ENCODE assay signal across 16 cellular contexts in the genomic region with DNA sequence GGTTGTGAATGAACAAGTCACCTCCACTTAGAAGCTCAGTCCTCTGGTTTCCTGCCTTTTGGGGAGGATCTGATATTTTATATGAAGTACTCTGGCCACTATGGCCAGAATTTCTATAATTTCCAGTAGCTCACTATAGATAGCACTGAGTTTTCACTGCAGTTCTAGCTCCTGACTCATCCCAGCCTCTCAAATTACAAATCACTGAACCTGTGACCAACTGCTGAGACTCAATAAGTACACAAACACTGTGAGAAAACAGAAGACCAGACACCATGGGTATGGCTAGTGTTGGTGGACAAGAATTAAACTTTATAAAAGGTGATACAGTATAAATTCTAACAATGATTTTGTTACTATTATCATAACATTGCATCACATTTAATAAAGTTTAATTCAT. TPM values are rescaled to one million over a fixed set of nuclear protein-coding genes. Genes with fewer than 3 reads are reported as not detected.
DNase-seq lines count a peak whose midpoint lies in the region; ATAC-seq, FAIRE-seq and TF ChIP-seq lines count a peak whose summit lies in the region.
"Had no signal": no experiment of that assay in that cellular context is flagged by ENCODE, and none has a peak within 500 bp of the region (broad histone marks: within the 10 kb centered on the region; RNA-seq: fewer than 3 reads in every experiment).

No MANE protein-coding gene starts in this region.

- ATAC-seq in HepG2 (peak; percentile 62; the same call in 2 of the 3 replicates), right lobe of liver (no peak), esophagus mucosa (no peak), GM19395 (IDR thresholded peaks at IDR 0.05; ENCODE audit: unreplicated experiment) (no peak)
- ATAC-seq: activated CD4-positive, alpha-beta T cell treated with anti-CD3 and anti-CD28 coated beads for 36 hours had no signal

- H3K36me3 ChIP-seq in HepG2 (replicated peaks in 1 of 2; ENCODE audit: control insufficient read depth in 1 of 2, insufficient read depth in 2 of 2, low read length in 2 of 2) (no peaks in the 10 kb centered on the region; a peak in 1 of 5 replicates), right lobe of liver (no peaks in the 10 kb centered on the region), Karpas-422 (ENCODE audit: insufficient read depth, low read length) (peaks cover 8% of the 10 kb centered on the region)
- H3K36me3 ChIP-seq: SJSA1 had no signal

- intact Hi-C loops in HepG2 (cut with micrococcal nuclease; ENCODE audit: unreplicated experiment), result no loop called here
- intact Hi-C loops in right lobe of liver (cut with DNase I), result no loop called here

- no TSS peak for BruUV-seq in HepG2 (replicated peaks; lab: Mats Ljungman, UMichigan)

- no peaks in the 10 kb centered on the region for H3K9me2 ChIP-seq in Karpas-422 (replicated peaks; ENCODE audit: insufficient read depth, low read length)

- no peak for FAIRE-seq in HepG2 (lab: Jason Lieb, UNC)

- no peaks in the 10 kb centered on the region for H3K9me3 ChIP-seq in HepG2 (ENCODE audit: low read length)
- H3K9me3 ChIP-seq in right lobe of liver, result no peaks in the 10 kb centered on the region
- H3K9me3 ChIP-seq in Karpas-422 (ENCODE audit: low read length), result no peaks in the 10 kb centered on the region
- H3K9me3 ChIP-seq: SJSA1 had no signal

- H3K27me3 ChIP-seq in HepG2 (ENCODE audit: control insufficient read depth in 1 of 2, insufficient read depth in 2 of 2, low read length in 2 of 2), result no peaks in the 10 kb centered on the region
- no peaks in the 10 kb centered on the region for H3K27me3 ChIP-seq in right lobe of liver
- H3K27me3 ChIP-seq in Karpas-422 (ENCODE audit: low read length), result no peaks in the 10 kb centered on the region
- H3K27me3 ChIP-seq: SJSA1 had no signal

- TF ChIP-seq EP300 in HepG2 (IDR thresholded peaks at IDR 0.05; ENCODE audit: low read depth in 2 of 2, low read length in 2 of 2) (no peak), HepG2 (CRISPR knock-in tag; IDR thresholded peaks at IDR 0.05; ENCODE audit: borderline replicate concordance) (no peak)

- H3K79me2 ChIP-seq in HepG2 (ENCODE audit: insufficient read depth, low read length) (no peaks in the 10 kb centered on the region), Karpas-422 (ENCODE audit: low read length) (no peaks in the 10 kb centered on the region)

- no peak for TF ChIP-seq CTCF in HepG2 (CRISPR knock-in tag; IDR thresholded peaks at IDR 0.05)
- TF ChIP-seq CTCF in right lobe of liver (IDR thresholded peaks at IDR 0.05), result no peak

- H3K4me1 ChIP-seq in HepG2 (ENCODE audit: insufficient read depth, low read length) (peaks cover 12% of the 10 kb centered on the region; the same call in 1 of the 2 replicates), right lobe of liver (no peaks in the 10 kb centered on the region), Karpas-422 (ENCODE audit: low read length) (peaks cover 4% of the 10 kb centered on the region)

- H3K4me2 ChIP-seq in HepG2 (ENCODE audit: low read depth, low read length) (no peak overlapping the region), Karpas-422 (ENCODE audit: low read depth, low read length, poor library complexity, severe bottlenecking) (no peak overlapping the region)

- H4K20me1 ChIP-seq in HepG2 (ENCODE audit: insufficient read depth, low read length) (no peaks in the 10 kb centered on the region), Karpas-422 (ENCODE audit: insufficient read depth, low read depth, low read length) (no peaks in the 10 kb centered on the region)

- POLR2A ChIA-PET in HepG2 (lab: Yijun Ruan, JAX), result no interaction called here

- in situ Hi-C loops in HepG2 (cut with HindIII; ENCODE audit: extremely low pct_ligation_motif_present, low pct_unique_long_range_greater_than_20kb), result no loop called here

- TF ChIP-seq POLR2A in HepG2 (IDR thresholded peaks at IDR 0.05; ENCODE audit: insufficient read depth in 1 of 2, low read depth in 2 of 2, low read length in 2 of 2), result no peak
- no peak for TF ChIP-seq POLR2A in right lobe of liver (IDR thresholded peaks at IDR 0.05)

- no peak for TF ChIP-seq RAD21 in HepG2 (CRISPR knock-in tag; IDR thresholded peaks at IDR 0.05)

- DNase-seq in HepG2 (ENCODE audit: low spot score) (peak; percentile 40), right lobe of liver (no peak), amniotic epithelial cell (ENCODE audit: low read depth) (peak; percentile 76), hepatic stellate cell (ENCODE audit: low spot score) (peak; percentile 45), Karpas-422 (no peak), NCI-H446 (lab: John Stamatoyannopoulos, UW) (no peak)
- DNase-seq: activated CD4-positive, alpha-beta T cell treated with anti-CD3 and anti-CD28 coated beads for 36 hours; activated naive CD4-positive, alpha-beta T cell; effector CD8-positive, alpha-beta T cell; immature natural killer cell; NCI-H187; occipital lobe; stimulated activated CD4-positive, alpha-beta T cell treated with anti-CD3 and anti-CD28 coated beads, Interleukin-4, amount 100 ng/mL, for 4 hours had no signal

- CTCF ChIA-PET in HepG2 (lab: Yijun Ruan, JAX; ENCODE audit: low intra/inter-chr PET ratio, low total read pairs), result no interaction called here

- H2AFZ ChIP-seq in HepG2 (ENCODE audit: low read length), result no peak overlapping the region
- H2AFZ ChIP-seq in Karpas-422 (ENCODE audit: low read length), result no peak overlapping the region

- H3K4me3 ChIP-seq in HepG2 (replicated peaks in 1 of 3; ENCODE audit: insufficient read depth in 1 of 3, low read depth in 2 of 3, low read length in 3 of 3) (no peak overlapping the region), right lobe of liver (no peak overlapping the region), Karpas-422 (ENCODE audit: low read length) (no peak overlapping the region)
- H3K4me3 ChIP-seq: SJSA1 had no signal

- H3K9ac ChIP-seq in HepG2 (ENCODE audit: insufficient read depth, low read depth, low read length) (no peak overlapping the region), Karpas-422 (ENCODE audit: low read length) (no peak overlapping the region)

- no peak overlapping the region for H3K27ac ChIP-seq in HepG2 (ENCODE audit: extremely low read length, insufficient read depth, low read length)
- H3K27ac ChIP-seq in right lobe of liver, result no peak overlapping the region
- no peak overlapping the region for H3K27ac ChIP-seq in Karpas-422 (ENCODE audit: low read length)
- H3K27ac ChIP-seq: SJSA1 had no signal

TF ChIP-seq in HepG2, 621 proteins besides CTCF, POLR2A, EP300 and RAD21 (continues in another document):
- TF ChIP-seq SIX4 (CRISPR knock-in tag; IDR thresholded peaks at IDR 0.05) (0 out of 2 replicates have a peak, but pooled peaks have one; percentile 49), ZBTB7A (CRISPR knock-in tag; IDR thresholded peaks at IDR 0.05) (no peak), SIX1 (CRISPR knock-in tag; IDR thresholded peaks at IDR 0.05; ENCODE audit: borderline replicate concordance) (peak; percentile 61; the same call in 1 of the 2 replicates), FOSL2 (CRISPR knock-in tag; IDR thresholded peaks at IDR 0.05) (0 out of 2 replicates have a peak, but pooled peaks have one; percentile 26)
- TF ChIP-seq, protein P1, sequence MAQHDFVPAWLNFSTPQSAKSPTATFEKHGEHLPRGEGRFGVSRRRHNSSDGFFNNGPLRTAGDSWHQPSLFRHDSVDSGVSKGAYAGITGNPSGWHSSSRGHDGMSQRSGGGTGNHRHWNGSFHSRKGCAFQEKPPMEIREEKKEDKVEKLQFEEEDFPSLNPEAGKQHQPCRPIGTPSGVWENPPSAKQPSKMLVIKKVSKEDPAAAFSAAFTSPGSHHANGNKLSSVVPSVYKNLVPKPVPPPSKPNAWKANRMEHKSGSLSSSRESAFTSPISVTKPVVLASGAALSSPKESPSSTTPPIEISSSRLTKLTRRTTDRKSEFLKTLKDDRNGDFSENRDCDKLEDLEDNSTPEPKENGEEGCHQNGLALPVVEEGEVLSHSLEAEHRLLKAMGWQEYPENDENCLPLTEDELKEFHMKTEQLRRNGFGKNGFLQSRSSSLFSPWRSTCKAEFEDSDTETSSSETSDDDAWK (CRISPR knock-in tag; IDR thresholded peaks at IDR 0.05), result no peak

RNA-seq across cellular contexts. Expression of a gene that starts 47.1 kb away (rescaled TPM):
- total RNA-seq in HepG2 (2016; rRNA removed; fragmentation: Illumina TruSeq; extraction: Trizol), result 0.22 TPM in 1 of 2 replicates, not detected in the other
- not detected in 2 replicates for total RNA-seq in HepG2 (2016; cell fraction: cytosol; rRNA removed; fragmentation: Illumina TruSeq; extraction: Trizol; ENCODE audit: low read depth)
- not detected in 2 replicates for total RNA-seq in HepG2 (2016; cell fraction: insoluble cytoplasmic fraction; rRNA removed; fragmentation: Illumina TruSeq; extraction: Trizol)
- not detected in 2 replicates for total RNA-seq in HepG2 (2016; cell fraction: membrane; rRNA removed; fragmentation: Illumina TruSeq; extraction: Trizol)
- total RNA-seq in HepG2 (2016; cell fraction: nucleus; rRNA removed; fragmentation: Illumina TruSeq; extraction: Trizol), result 0.16 TPM in 1 of 2 replicates, not detected in the other
- 0.10 and 0.37 TPM in 2 replicates for polyA plus RNA-seq in HepG2 (2011; rRNA removed)
- 0.05 and 0.14 TPM in 2 replicates for polyA plus RNA-seq in HepG2 (2011; cell fraction: cytosol; rRNA removed)
- 0.64 and 0.83 TPM in 2 replicates for polyA plus RNA-seq in HepG2 (2011; cell fraction: nucleus; rRNA removed)
- 0.17 and 0.28 TPM in 2 replicates for polyA plus RNA-seq in HepG2 (2012)
- 0.03 and 0.07 TPM in 2 replicates for polyA plus RNA-seq in HepG2 (2016; cell fraction: cytosol; fragmentation: Illumina TruSeq; extraction: Trizol; ENCODE audit: low read depth)
- polyA plus RNA-seq in HepG2 (2016; cell fraction: insoluble cytoplasmic fraction; fragmentation: Illumina TruSeq; extraction: Trizol; ENCODE audit: low read depth), result not detected in 2 replicates
- 0.06 and 0.13 TPM in 2 replicates for polyA plus RNA-seq in HepG2 (2016; cell fraction: membrane; fragmentation: Illumina TruSeq; extraction: Trizol; ENCODE audit: low read depth)
- polyA plus RNA-seq in HepG2 (2016; cell fraction: nucleus; fragmentation: Illumina TruSeq; extraction: Trizol; ENCODE audit: insufficient read depth, low read depth), result 1.4 and 1.8 TPM in 2 replicates
- polyA minus RNA-seq in HepG2 (2011; rRNA and poly(A)+ RNA removed; ENCODE audit: low replicate concordance), result 0.52 and 4.4 TPM in 2 replicates
- polyA minus RNA-seq in HepG2 (2011; cell fraction: cytosol; rRNA and poly(A)+ RNA removed), result not detected in 2 replicates
- 0.37 and 0.39 TPM in 2 replicates for polyA minus RNA-seq in HepG2 (2011; cell fraction: nucleus; rRNA and poly(A)+ RNA removed)
- total RNA-seq in right lobe of liver, result 1 to 10 TPM in 2 of 6 experiments, under 1 TPM in 4; 0.20 to 1.5 (median 0.42) TPM
- total RNA-seq in Karpas-422 (2014; rRNA removed; shearing (Covaris generic); ENCODE audit: low replicate concordance), result 3.0 and 4.0 TPM in 2 replicates
- 0.28 TPM for total RNA-seq in esophagus mucosa

Comparison
In these comparisons a context has a peak if more than half of its experiments do, and no peak if none do; other contexts are left out.
1. DNase-seq: peak in HepG2 (single experiment), amniotic epithelial cell (single experiment) and hepatic stellate cell (single experiment); none in right lobe of liver (0 of 3), Karpas-422 (single experiment) and NCI-H446 (0 of 2).